In the genomic region with DNA sequence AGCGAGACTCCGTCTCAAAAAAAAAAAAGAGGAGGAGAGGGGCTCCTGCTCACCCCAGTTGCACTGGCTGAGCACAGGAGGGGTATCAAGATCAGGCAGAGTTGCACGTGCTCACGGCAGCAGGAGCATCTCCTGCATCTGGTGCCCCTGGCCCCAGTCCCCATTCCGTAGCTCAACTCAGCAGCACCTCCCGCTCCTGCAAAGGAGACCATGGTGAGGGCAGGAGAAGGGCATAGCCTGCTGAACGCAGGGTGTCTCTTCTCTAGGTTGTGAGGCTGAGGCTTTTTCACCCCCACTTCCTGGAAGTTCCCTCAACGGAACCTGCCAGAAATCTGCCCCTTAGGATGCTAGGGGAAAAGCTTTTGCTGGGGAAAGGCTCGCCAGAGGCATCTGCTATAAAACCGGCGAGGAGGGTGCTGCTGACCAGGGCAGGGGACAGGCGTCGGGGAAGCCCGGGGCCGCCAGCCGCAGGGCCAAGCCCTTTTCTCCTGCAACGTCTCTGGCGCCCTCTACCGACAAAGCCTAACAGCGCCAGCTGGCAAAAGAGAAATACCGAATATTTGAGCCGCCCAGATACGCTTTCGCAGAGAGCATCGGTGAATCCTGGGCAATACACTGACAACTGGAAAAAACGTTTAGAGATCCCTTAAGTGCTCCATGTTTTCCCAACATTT, we compare ENCODE assay signal across 8 cellular contexts. TPM values are rescaled to one million over a fixed set of nuclear protein-coding genes. Genes with fewer than 3 reads are reported as not detected.
A peak's percentile ranks its signal among the peaks of the same experiment; 100 is the strongest.
DNase-seq lines count a peak whose midpoint lies in the region; ATAC-seq and TF ChIP-seq lines count a peak whose summit lies in the region.

No MANE protein-coding gene starts in this region.

- H3K4me1 Mint-ChIP-seq in chondrocyte (ENCODE audit: low read depth): peaks cover 8% of the 10 kb centered on the region

- peak; percentile 64 for DNase-seq in GM04504 (ENCODE audit: low read depth)
- peak; percentile 72 for DNase-seq in NCI-H345 treated with DMSO at 0.1 percent for 48 hours (lab: John Stamatoyannopoulos, UW; ENCODE audit: unreplicated experiment)
- peak; percentile 88 to 90 for DNase-seq in activated CD4-positive, alpha-beta T cell treated with anti-CD3 and anti-CD28 coated beads for 24 hours (ENCODE audit: low read depth in 2 of 2)
- DNase-seq in chondrocyte (ENCODE audit: low spot score): peak; percentile 28
- peak; percentile 71 for DNase-seq in kidney glomerular epithelial cell (lab: John Stamatoyannopoulos, UW)
- peak; percentile 75 to 79 for DNase-seq in stimulated activated CD4-positive, alpha-beta T cell treated with anti-CD3 and anti-CD28 coated beads, Interleukin-15, amount 100 ng/mL, for 1 hour (ENCODE audit: low read depth in 1 of 2, low spot score in 1 of 2)

- peak; percentile 60 for ATAC-seq in HG02970 (IDR thresholded peaks at IDR 0.05; ENCODE audit: low FRiP score, unreplicated experiment)
- no peak for ATAC-seq in HG02981 (IDR thresholded peaks at IDR 0.05; ENCODE audit: unreplicated experiment)

- peak overlapping the region; percentile 77 for H3K4me3 Mint-ChIP-seq in chondrocyte (ENCODE audit: unreplicated experiment)

- H3K9me3 Mint-ChIP-seq in chondrocyte (ENCODE audit: low read depth): no peaks in the 10 kb centered on the region

- peak; percentile 95 for TF ChIP-seq CTCF in chondrocyte (IDR thresholded peaks at IDR 0.05)

- peak overlapping the region; percentile 88 for H3K27ac Mint-ChIP-seq in chondrocyte (ENCODE audit: unreplicated experiment)

- no peaks in the 10 kb centered on the region for H3K36me3 Mint-ChIP-seq in chondrocyte (ENCODE audit: low read depth)

- no peaks in the 10 kb centered on the region for H3K27me3 Mint-ChIP-seq in chondrocyte (ENCODE audit: low read depth)

RNA-seq across cellular contexts. Expression of a gene that starts 1.0 kb away (rescaled TPM):
- 46.2 to 53.1 TPM (median 47.1 TPM) in 3 replicates for total RNA-seq in chondrocyte

RNA-seq across cellular contexts. Expression of a gene that starts 15.3 kb away (rescaled TPM):
- 7.7 to 8.8 TPM (median 8.1 TPM) in 3 replicates for total RNA-seq in chondrocyte

RNA-seq across cellular contexts. Expression of a gene that starts 34.7 kb away (rescaled TPM):
- total RNA-seq in chondrocyte: 300 to 356 TPM (median 346 TPM) in 3 replicates

Comparison
In these comparisons a context has a peak if more than half of its experiments do, and no peak if none do; other contexts are left out.
1. DNase-seq: peak in every context shown above with its lines; median percentile 89 in activated CD4-positive, alpha-beta T cell treated with anti-CD3 and anti-CD28 coated beads for 24 hours; 77 in stimulated activated CD4-positive, alpha-beta T cell treated with anti-CD3 and anti-CD28 coated beads, Interleukin-15, amount 100 ng/mL, for 1 hour; 72 in NCI-H345 treated with DMSO at 0.1 percent for 48 hours; 71 in kidney glomerular epithelial cell; 64 in GM04504; 28 in chondrocyte.